In genomic region chr2:133884739-133885381, GRCh38 we compare ENCODE assay signal across 8 cellular contexts.
DNase-seq lines count a peak whose midpoint lies in the region; ATAC-seq and TF ChIP-seq lines count a peak whose summit lies in the region.

No MANE protein-coding gene starts in this region.

- TF ChIP-seq CTCF in activated B cell treated with CpG ODN at 0.5 μM for 24 hours (IDR thresholded peaks at IDR 0.05) (no peak), liver (IDR thresholded peaks at IDR 0.05; ENCODE audit: low read depth, low read length, missing input control) (peak; percentile 10), body of pancreas (IDR thresholded peaks at IDR 0.05) (no peak)

- CTCF ChIA-PET in activated B cell treated with CpG ODN at 0.5 μM for 24 hours (lab: Charles Lee), result interaction anchor here (0.6 to 6.4 kb wide), 15 partner anchors 44 to 1016 kb away, joined by 3 to 157 read pairs (median 4); partner anchors contain the start of gene MGAT5

- H3K27me3 Mint-ChIP-seq in activated B cell treated with CpG ODN at 0.5 μM for 24 hours, result peaks cover 14% of the 10 kb centered on the region

- H3K36me3 Mint-ChIP-seq in activated B cell treated with CpG ODN at 0.5 μM for 24 hours (ENCODE audit: low read depth), result no peaks in the 10 kb centered on the region

- peak; percentile 45 for DNase-seq in D341Med (ENCODE audit: low spot score)
- peak; percentile 11 for DNase-seq in H4 (ENCODE audit: low spot score)
- DNase-seq in activated B cell treated with CpG ODN at 0.5 μM for 24 hours, result no peak
- DNase-seq in HAP-1 (ENCODE audit: low spot score in 2 of 2), result no peak
- DNase-seq in activated CD8-positive, alpha-beta memory T cell treated with anti-CD3 and anti-CD28 coated beads for 24 hours, result no peak
- no peak for DNase-seq in body of pancreas

- no peak for TF ChIP-seq POLR2A in body of pancreas (IDR thresholded peaks at IDR 0.05)

- POLR2A ChIA-PET in activated B cell treated with CpG ODN at 0.5 μM for 24 hours (lab: Charles Lee), result interaction anchor here (0.9 to 1.6 kb wide), 2 partner anchors 366 to 527 kb away, joined by 3 to 4 read pairs; no protein-coding TSS in a partner anchor

- ATAC-seq in activated B cell treated with CpG ODN at 0.5 μM for 24 hours (ENCODE audit: low read depth) (peak; percentile 28), HG03457 (IDR thresholded peaks at IDR 0.05; ENCODE audit: unreplicated experiment) (no peak), body of pancreas (no peak)

- no peaks in the 10 kb centered on the region for H3K9me3 Mint-ChIP-seq in activated B cell treated with CpG ODN at 0.5 μM for 24 hours

- H3K36me3 ChIP-seq in liver (ENCODE audit: control insufficient read depth in 4 of 4, insufficient read depth in 3 of 4, low read depth in 1 of 4, low read length in 3 of 4) (no peaks in the 10 kb centered on the region), HAP-1 (replicated peaks) (no peaks in the 10 kb centered on the region), body of pancreas (replicated peaks in 1 of 2; ENCODE audit: insufficient read depth in 1 of 2, low read depth in 2 of 2) (no peaks in the 10 kb centered on the region)

- H3K9me3 ChIP-seq in liver (ENCODE audit: control insufficient read depth in 4 of 4, low read length in 3 of 4), result no peaks in the 10 kb centered on the region
- no peaks in the 10 kb centered on the region for H3K9me3 ChIP-seq in HAP-1
- H3K9me3 ChIP-seq in body of pancreas, result no peaks in the 10 kb centered on the region

- 62% methylated on average over 2 of the region's 2 CpGs for WGBS in liver
- WGBS in body of pancreas, 2 donors, result 49 to 69% methylated on average over 2 of the region's 2 CpGs

- H3K27me3 ChIP-seq in liver (ENCODE audit: control insufficient read depth in 4 of 4, insufficient read depth in 4 of 4, low read length in 3 of 4) (no peaks in the 10 kb centered on the region), HAP-1 (ENCODE audit: low read depth) (no peaks in the 10 kb centered on the region), body of pancreas (no peaks in the 10 kb centered on the region)

- in situ Hi-C loops in HAP-1 (cut with MboI; ENCODE audit: low sequenced_read_pairs), result loop anchor here (25.0 kb wide), 1 partner anchor 527 kb away; no protein-coding TSS in a partner anchor

- TF ChIP-seq RAD21 in liver (IDR thresholded peaks at IDR 0.05), result peak; percentile 47 to 50

- H3K4me3 ChIP-seq in liver (ENCODE audit: low read depth in 1 of 3, low read length in 3 of 3) (no peak overlapping the region), HAP-1 (no peak overlapping the region), body of pancreas (no peak overlapping the region)

- intact Hi-C loops in activated B cell treated with CpG ODN at 0.5 μM for 24 hours (cut with micrococcal nuclease) (loop anchor here (5.0 kb wide), 1 partner anchor 322 kb away; no protein-coding TSS in a partner anchor), body of pancreas (cut with DNase I) (no loop called here)

- H3K9ac ChIP-seq in liver (ENCODE audit: low read depth in 1 of 2, low read length in 2 of 2), result no peak overlapping the region

- H3K4me3 Mint-ChIP-seq in activated B cell treated with CpG ODN at 0.5 μM for 24 hours, result no peak overlapping the region

- H3K4me1 ChIP-seq in liver (ENCODE audit: control insufficient read depth in 4 of 4, insufficient read depth in 4 of 4, low read length in 3 of 4) (no peaks in the 10 kb centered on the region), HAP-1 (no peaks in the 10 kb centered on the region), body of pancreas (no peaks in the 10 kb centered on the region)

- H3K27ac Mint-ChIP-seq in activated B cell treated with CpG ODN at 0.5 μM for 24 hours, result peak overlapping the region; percentile 4

- peaks cover 10% of the 10 kb centered on the region for H3K4me1 Mint-ChIP-seq in activated B cell treated with CpG ODN at 0.5 μM for 24 hours

- H3K27ac ChIP-seq in liver (ENCODE audit: low read depth in 1 of 2, low read length in 2 of 2) (no peak overlapping the region), body of pancreas (no peak overlapping the region)

TF ChIP-seq in liver, 16 proteins besides CTCF, POLR2A, EP300 and RAD21:
- TF ChIP-seq, protein P1, sequence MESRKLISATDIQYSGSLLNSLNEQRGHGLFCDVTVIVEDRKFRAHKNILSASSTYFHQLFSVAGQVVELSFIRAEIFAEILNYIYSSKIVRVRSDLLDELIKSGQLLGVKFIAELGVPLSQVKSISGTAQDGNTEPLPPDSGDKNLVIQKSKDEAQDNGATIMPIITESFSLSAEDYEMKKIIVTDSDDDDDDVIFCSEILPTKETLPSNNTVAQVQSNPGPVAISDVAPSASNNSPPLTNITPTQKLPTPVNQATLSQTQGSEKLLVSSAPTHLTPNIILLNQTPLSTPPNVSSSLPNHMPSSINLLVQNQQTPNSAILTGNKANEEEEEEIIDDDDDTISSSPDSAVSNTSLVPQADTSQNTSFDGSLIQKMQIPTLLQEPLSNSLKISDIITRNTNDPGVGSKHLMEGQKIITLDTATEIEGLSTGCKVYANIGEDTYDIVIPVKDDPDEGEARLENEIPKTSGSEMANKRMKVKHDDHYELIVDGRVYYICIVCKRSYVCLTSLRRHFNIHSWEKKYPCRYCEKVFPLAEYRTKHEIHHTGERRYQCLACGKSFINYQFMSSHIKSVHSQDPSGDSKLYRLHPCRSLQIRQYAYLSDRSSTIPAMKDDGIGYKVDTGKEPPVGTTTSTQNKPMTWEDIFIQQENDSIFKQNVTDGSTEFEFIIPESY (IDR thresholded peaks at IDR 0.05), result no peak
- TF ChIP-seq SP1 (IDR thresholded peaks at IDR 0.05) (no peak), JUND (IDR thresholded peaks at IDR 0.05) (no peak), HNF4A (conservative IDR thresholded peaks at IDR 0.05) (no peak), NR2F2 (IDR thresholded peaks at IDR 0.05) (no peak), RXRA (IDR thresholded peaks at IDR 0.05) (no peak), FOXA2 (IDR thresholded peaks at IDR 0.05) (no peak), FOXA1 (IDR thresholded peaks at IDR 0.05) (no peak), HNF4G (IDR thresholded peaks at IDR 0.05) (no peak), MAX (IDR thresholded peaks at IDR 0.05) (no peak), EGR1 (IDR thresholded peaks at IDR 0.05; ENCODE audit: low read depth in 2 of 2) (no peak), GABPA (IDR thresholded peaks at IDR 0.05 in 1 of 2, conservative IDR thresholded peaks at IDR 0.05 in 1 of 2) (no peak), TAF1 (conservative IDR thresholded peaks at IDR 0.05) (no peak)
- TF ChIP-seq, protein P2, sequence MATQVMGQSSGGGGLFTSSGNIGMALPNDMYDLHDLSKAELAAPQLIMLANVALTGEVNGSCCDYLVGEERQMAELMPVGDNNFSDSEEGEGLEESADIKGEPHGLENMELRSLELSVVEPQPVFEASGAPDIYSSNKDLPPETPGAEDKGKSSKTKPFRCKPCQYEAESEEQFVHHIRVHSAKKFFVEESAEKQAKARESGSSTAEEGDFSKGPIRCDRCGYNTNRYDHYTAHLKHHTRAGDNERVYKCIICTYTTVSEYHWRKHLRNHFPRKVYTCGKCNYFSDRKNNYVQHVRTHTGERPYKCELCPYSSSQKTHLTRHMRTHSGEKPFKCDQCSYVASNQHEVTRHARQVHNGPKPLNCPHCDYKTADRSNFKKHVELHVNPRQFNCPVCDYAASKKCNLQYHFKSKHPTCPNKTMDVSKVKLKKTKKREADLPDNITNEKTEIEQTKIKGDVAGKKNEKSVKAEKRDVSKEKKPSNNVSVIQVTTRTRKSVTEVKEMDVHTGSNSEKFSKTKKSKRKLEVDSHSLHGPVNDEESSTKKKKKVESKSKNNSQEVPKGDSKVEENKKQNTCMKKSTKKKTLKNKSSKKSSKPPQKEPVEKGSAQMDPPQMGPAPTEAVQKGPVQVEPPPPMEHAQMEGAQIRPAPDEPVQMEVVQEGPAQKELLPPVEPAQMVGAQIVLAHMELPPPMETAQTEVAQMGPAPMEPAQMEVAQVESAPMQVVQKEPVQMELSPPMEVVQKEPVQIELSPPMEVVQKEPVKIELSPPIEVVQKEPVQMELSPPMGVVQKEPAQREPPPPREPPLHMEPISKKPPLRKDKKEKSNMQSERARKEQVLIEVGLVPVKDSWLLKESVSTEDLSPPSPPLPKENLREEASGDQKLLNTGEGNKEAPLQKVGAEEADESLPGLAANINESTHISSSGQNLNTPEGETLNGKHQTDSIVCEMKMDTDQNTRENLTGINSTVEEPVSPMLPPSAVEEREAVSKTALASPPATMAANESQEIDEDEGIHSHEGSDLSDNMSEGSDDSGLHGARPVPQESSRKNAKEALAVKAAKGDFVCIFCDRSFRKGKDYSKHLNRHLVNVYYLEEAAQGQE (IDR thresholded peaks at IDR 0.05), result no peak
- TF ChIP-seq, protein P3, sequence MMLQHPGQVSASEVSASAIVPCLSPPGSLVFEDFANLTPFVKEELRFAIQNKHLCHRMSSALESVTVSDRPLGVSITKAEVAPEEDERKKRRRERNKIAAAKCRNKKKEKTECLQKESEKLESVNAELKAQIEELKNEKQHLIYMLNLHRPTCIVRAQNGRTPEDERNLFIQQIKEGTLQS (IDR thresholded peaks at IDR 0.05), result no peak
TF ChIP-seq in liver: peak in this region for 0.

Comparison
In these comparisons a context has a peak if more than half of its experiments do, and no peak if none do; other contexts are left out.
1. DNase-seq: peak in D341Med (single experiment) and H4 (single experiment); none in activated B cell treated with CpG ODN at 0.5 μM for 24 hours (single experiment), HAP-1 (0 of 2), activated CD8-positive, alpha-beta memory T cell treated with anti-CD3 and anti-CD28 coated beads for 24 hours (single experiment) and body of pancreas (0 of 4).